8 cellular contexts compared by ENCODE assay signal in the genomic region with DNA sequence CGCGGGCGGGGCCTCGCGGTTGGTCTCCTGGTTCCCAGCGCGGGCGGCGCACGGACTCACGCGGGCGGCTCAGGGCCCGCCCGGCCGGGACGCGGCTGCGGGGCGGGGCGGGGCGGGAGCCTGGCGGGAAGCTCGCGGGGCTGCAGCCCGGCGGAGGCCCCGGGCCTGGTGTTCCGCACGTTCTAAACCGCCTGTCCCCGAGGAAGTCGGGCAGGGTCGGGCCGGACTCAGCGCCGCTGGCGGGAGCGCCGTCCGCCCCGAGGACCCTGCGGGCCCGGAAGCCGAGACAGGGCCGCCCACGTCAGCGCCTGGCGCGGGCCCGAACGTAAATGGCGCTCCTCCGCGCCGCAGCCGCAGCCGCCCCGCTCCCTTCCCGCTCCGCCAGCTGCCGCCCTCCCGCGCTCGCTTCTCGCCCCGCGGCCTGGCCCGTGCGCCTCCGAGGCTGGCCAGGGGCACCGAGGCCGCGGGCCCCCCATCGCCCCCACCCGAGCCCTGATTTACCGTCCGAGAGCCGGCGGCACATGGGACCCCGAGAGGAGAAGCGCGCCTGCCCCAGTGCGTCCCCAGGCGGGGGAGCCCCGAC. TPM values are rescaled to one million over a fixed set of nuclear protein-coding genes. Genes with fewer than 3 reads are reported as not detected.
DNase-seq lines count a peak whose midpoint lies in the region; ATAC-seq and TF ChIP-seq lines count a peak whose summit lies in the region.

No MANE protein-coding gene starts in this region.

- peak overlapping the region; percentile 95 for H3K27ac ChIP-seq in duodenal mucosa (ENCODE audit: low read depth, low read length)
- peak overlapping the region; percentile 98 for H3K27ac ChIP-seq in lung (ENCODE audit: low read depth in 1 of 2, low read length in 1 of 2)

- H3K36me3 ChIP-seq in duodenal mucosa (ENCODE audit: control insufficient read depth in 1 of 2, insufficient read depth in 2 of 2, low read length in 2 of 2) (peaks cover 6 to 10% of the 10 kb centered on the region in 2 donors), lung (ENCODE audit: control insufficient read depth in 2 of 2, insufficient read depth in 2 of 2, low read length in 2 of 2) (peaks cover 0 to 4% of the 10 kb centered on the region in 2 donors)

- 0% methylated on average over 14 to 86 of the region's 86 CpGs for WGBS in lung, 2 donors

- TF ChIP-seq POLR2A in GM18526 (IDR thresholded peaks at IDR 0.05; ENCODE audit: extremely low read depth, insufficient read length), result peak; percentile 56

- DNase-seq in AG08395 (ENCODE audit: low spot score) (peak; percentile 90), NCI-H2227 treated with DMSO at 0.1 percent for 48 hours (lab: John Stamatoyannopoulos, UW) (peak; percentile 47), lung (ENCODE audit: low spot score) (peak; percentile 76)
- peak; percentile 80 to 82 for DNase-seq in activated CD4-positive, alpha-beta T cell treated with anti-CD3 and anti-CD28 coated beads, Interleukin-2, amount 50 U/mL, for 48 hours
- peak; percentile 64 to 76 (median 75) for DNase-seq in stimulated activated CD4-positive, alpha-beta T cell treated with anti-CD3 and anti-CD28 coated beads, TNF-alpha, amount 100 ng/mL, for 1 hour (ENCODE audit: low read depth in 3 of 3, low spot score in 1 of 3)

- H3K4me1 ChIP-seq in duodenal mucosa (ENCODE audit: control insufficient read depth in 1 of 2, insufficient read depth in 2 of 2, low read length in 2 of 2) (peaks cover 38 to 48% of the 10 kb centered on the region in 2 donors), lung (ENCODE audit: control insufficient read depth in 2 of 2, insufficient read depth in 2 of 2, low read length in 2 of 2) (peaks cover 13 to 43% of the 10 kb centered on the region in 2 donors)

- ATAC-seq in HG03060 (IDR thresholded peaks at IDR 0.05; ENCODE audit: low read depth, unreplicated experiment) (peak; percentile 27), lung (ENCODE audit: insufficient read depth, low FRiP score) (peak; percentile 72)

- H3K4me3 ChIP-seq in duodenal mucosa (ENCODE audit: low read depth in 1 of 2, low read length in 2 of 2) (peak overlapping the region; percentile 75 to 76), lung (peak overlapping the region; percentile 72)

- TF ChIP-seq CTCF in lung (IDR thresholded peaks at IDR 0.05; ENCODE audit: control extremely low read depth, extremely low read depth), result no peak

- H3K9ac ChIP-seq in duodenal mucosa (ENCODE audit: low read depth in 1 of 2, low read length in 2 of 2), result peak overlapping the region; percentile 80 to 82

- H3K27me3 ChIP-seq in duodenal mucosa (ENCODE audit: control insufficient read depth in 1 of 2, insufficient read depth in 2 of 2, low read length in 2 of 2), result no peaks in the 10 kb centered on the region
- no peaks in the 10 kb centered on the region for H3K27me3 ChIP-seq in lung (ENCODE audit: control insufficient read depth, insufficient read depth)

- H3K9me3 ChIP-seq in duodenal mucosa (ENCODE audit: control insufficient read depth in 1 of 2, low read length in 2 of 2) (peaks cover 2 to 7% of the 10 kb centered on the region in 2 donors), lung (ENCODE audit: control insufficient read depth in 2 of 2, insufficient read depth in 1 of 2, low read length in 1 of 2) (no peaks in the 10 kb centered on the region)

RNA-seq across cellular contexts. Expression of a gene that starts 0.3 kb away (rescaled TPM):
- 100 to 1,000 TPM; 121 to 204 TPM for total RNA-seq in lung
- 100 to 1,000 TPM; 126 to 150 TPM for polyA plus RNA-seq in lung

RNA-seq across cellular contexts. Expression of a gene that starts 40.5 kb away (rescaled TPM):
- 10 to 100 TPM; 54.5 to 67.4 TPM for total RNA-seq in lung
- 10 to 100 TPM; 39.7 to 67.1 TPM for polyA plus RNA-seq in lung

Comparison
In these comparisons a context has a peak if more than half of its experiments do, and no peak if none do; other contexts are left out.
1. Peak in every context shown above with its lines: DNase-seq, ATAC-seq, H3K4me3 ChIP-seq and H3K27ac ChIP-seq.